In genomic region chr17:79819085-79819484, GRCh38 we compare ENCODE assay signal across 16 cellular contexts. TPM values are rescaled to one million over a fixed set of nuclear protein-coding genes. Genes with fewer than 3 reads are reported as not detected.
DNase-seq lines count a peak whose midpoint lies in the region; ATAC-seq and TF ChIP-seq lines count a peak whose summit lies in the region.
"Had no signal": no experiment of that assay in that cellular context is flagged by ENCODE, and none has a peak within 500 bp of the region (broad histone marks: within the 10 kb centered on the region; RNA-seq: fewer than 3 reads in every experiment).

No MANE protein-coding gene starts in this region.

- no peaks in the 10 kb centered on the region for H3K9me3 ChIP-seq in left ventricle myocardium inferior (replicated peaks)
- H3K9me3 ChIP-seq in BLaER1 = no peaks in the 10 kb centered on the region
- no peaks in the 10 kb centered on the region for H3K9me3 ChIP-seq in right cardiac atrium (ENCODE audit: control insufficient read depth, low read length)
- no peaks in the 10 kb centered on the region for H3K9me3 ChIP-seq in CD8-positive, alpha-beta T cell (ENCODE audit: low read length)

- H3K4me1 Mint-ChIP-seq in CD8-positive, alpha-beta T cell (ENCODE audit: low read depth) = peaks cover 8% of the 10 kb centered on the region

- H3K27me3 Mint-ChIP-seq in CD8-positive, alpha-beta T cell (ENCODE audit: low read depth) = peaks cover 25% of the 10 kb centered on the region

- DNase-seq in left ventricle myocardium inferior (no peak), Right ventricle myocardium inferior (ENCODE audit: missing footprints) (no peak), OCI-M1 (lab: John Stamatoyannopoulos, UW) (peak; percentile 58), right cardiac atrium (peak in 1 of 3 donors; percentile 37)
- DNase-seq in CD8-positive, alpha-beta T cell = no peak
- DNase-seq: AML-193; CD8-positive, alpha-beta memory T cell; COR-L47; DMS 273 treated with DMSO at 0.1 percent for 48 hours; DMS53; DND-41; EL; H9 had no signal

- no peaks in the 10 kb centered on the region for H3K9me3 Mint-ChIP-seq in CD8-positive, alpha-beta T cell
- H3K9me3 Mint-ChIP-seq: CD8-positive, alpha-beta memory T cell had no signal

- no peak for ATAC-seq in Right ventricle myocardium inferior
- no peak for ATAC-seq in right cardiac atrium
- ATAC-seq in CD8-positive, alpha-beta T cell = no peak
- no peak for ATAC-seq in HG02678 (IDR thresholded peaks at IDR 0.05; ENCODE audit: unreplicated experiment)
- ATAC-seq: GM12878 had no signal

- peak overlapping the region; percentile 76 for H3K27ac ChIP-seq in left ventricle myocardium inferior (replicated peaks)
- no peak overlapping the region for H3K27ac ChIP-seq in BLaER1
- peak overlapping the region; percentile 54 for H3K27ac ChIP-seq in right cardiac atrium (ENCODE audit: low read length)
- no peak overlapping the region for H3K27ac ChIP-seq in CD8-positive, alpha-beta T cell (ENCODE audit: low read depth, low read length)

- H3K27me3 ChIP-seq in left ventricle myocardium inferior (ENCODE audit: low read depth) = peaks cover 48% of the 10 kb centered on the region
- peaks cover 72% of the 10 kb centered on the region for H3K27me3 ChIP-seq in BLaER1
- no peaks in the 10 kb centered on the region for H3K27me3 ChIP-seq in right cardiac atrium (ENCODE audit: control insufficient read depth, insufficient read depth)
- peaks cover 20% of the 10 kb centered on the region for H3K27me3 ChIP-seq in CD8-positive, alpha-beta T cell (ENCODE audit: insufficient read depth, low read length)

- no peak overlapping the region for H3K27ac Mint-ChIP-seq in CD8-positive, alpha-beta T cell
- H3K27ac Mint-ChIP-seq: H9 had no signal

- no peak overlapping the region for H3K4me3 Mint-ChIP-seq in CD8-positive, alpha-beta T cell
- H3K4me3 Mint-ChIP-seq: CD8-positive, alpha-beta memory T cell; H9 had no signal

- H3K4me1 ChIP-seq in left ventricle myocardium inferior (peaks cover 49% of the 10 kb centered on the region), BLaER1 (peaks cover 19% of the 10 kb centered on the region), right cardiac atrium (ENCODE audit: control insufficient read depth, insufficient read depth, low read length) (peaks cover 8% of the 10 kb centered on the region)
- peaks cover 15% of the 10 kb centered on the region for H3K4me1 ChIP-seq in CD8-positive, alpha-beta T cell (ENCODE audit: insufficient read depth, low read length)

- H3K4me3 ChIP-seq in left ventricle myocardium inferior (no peak overlapping the region), BLaER1 (no peak overlapping the region), right cardiac atrium (ENCODE audit: low read length) (no peak overlapping the region)
- H3K4me3 ChIP-seq in CD8-positive, alpha-beta T cell (ENCODE audit: low read depth, low read length) = no peak overlapping the region
- H3K4me3 ChIP-seq: GM12878 had no signal

- H3K36me3 Mint-ChIP-seq in CD8-positive, alpha-beta T cell = no peaks in the 10 kb centered on the region
- H3K36me3 Mint-ChIP-seq: CD8-positive, alpha-beta memory T cell had no signal

- POLR2A ChIA-PET in CD8-positive, alpha-beta T cell (lab: Charles Lee) = interaction anchor here (1.5 kb wide), 1 partner anchor 9 kb away, joined by 4 read pairs; no protein-coding TSS in a partner anchor

- no peak for TF ChIP-seq CTCF in left ventricle myocardium inferior (IDR thresholded peaks at IDR 0.05; ENCODE audit: borderline replicate concordance)
- TF ChIP-seq CTCF in CD8-positive, alpha-beta T cell (IDR thresholded peaks at IDR 0.05) = no peak

- 58% methylated on average over 5 of the region's 5 CpGs for WGBS in right cardiac atrium

- H3K36me3 ChIP-seq in left ventricle myocardium inferior (no peaks in the 10 kb centered on the region), BLaER1 (no peaks in the 10 kb centered on the region)
- H3K36me3 ChIP-seq in CD8-positive, alpha-beta T cell (ENCODE audit: insufficient read depth, low read length) = no peaks in the 10 kb centered on the region

- H3K9ac ChIP-seq in BLaER1 = no peak overlapping the region

- intact Hi-C loops in left ventricle myocardium inferior (cut with micrococcal nuclease) (no loop called here), Right ventricle myocardium inferior (cut with DNase I) (no loop called here), right cardiac atrium (cut with DNase I) (no loop called here)
- intact Hi-C loops in CD8-positive, alpha-beta T cell (cut with DNase I, micrococcal nuclease) = no loop called here

- H3K4me2 ChIP-seq in BLaER1 = peak overlapping the region; percentile 33; the same call in 1 of the 2 replicates

- peaks cover 24% of the 10 kb centered on the region for H4K20me1 ChIP-seq in BLaER1

- CTCF ChIA-PET in CD8-positive, alpha-beta T cell (lab: Charles Lee) = interaction anchor here (1.0 to 1.7 kb wide), 3 partner anchors 18 to 77 kb away, joined by 3 to 6 read pairs (median 5); no protein-coding TSS in a partner anchor

RNA-seq across cellular contexts. Expression of gene CBX4, which starts 20.2 kb away (rescaled TPM):
- total RNA-seq in left ventricle myocardium inferior = 28.7 TPM
- 23.7 TPM for total RNA-seq in Right ventricle myocardium inferior
- 10 to 100 TPM; 26.9 to 32.6 (median 30.3) TPM for total RNA-seq in right cardiac atrium
- polyA plus RNA-seq in right cardiac atrium = 19.8 TPM
- total RNA-seq in CD8-positive, alpha-beta T cell = 100 to 1,000 TPM; 263 to 268 TPM

RNA-seq across cellular contexts. Expression of gene CBX8, which starts 22.2 kb away (rescaled TPM):
- total RNA-seq in left ventricle myocardium inferior = 7.5 TPM
- 5.3 TPM for total RNA-seq in Right ventricle myocardium inferior
- 1 to 10 TPM; 2.4 to 7.3 (median 5.5) TPM for total RNA-seq in right cardiac atrium
- polyA plus RNA-seq in right cardiac atrium = 3.8 TPM
- 1 to 10 TPM; 3.7 to 4.0 TPM for total RNA-seq in CD8-positive, alpha-beta T cell

RNA-seq across cellular contexts. Expression of gene CBX2, which starts 41.1 kb away (rescaled TPM):
- 2.6 TPM for total RNA-seq in left ventricle myocardium inferior
- 4.2 TPM for total RNA-seq in Right ventricle myocardium inferior
- 1 to 10 TPM; 1.5 to 3.5 (median 2.4) TPM for total RNA-seq in right cardiac atrium
- polyA plus RNA-seq in right cardiac atrium = 2.4 TPM
- under 1 TPM; 0.14 to 0.56 TPM for total RNA-seq in CD8-positive, alpha-beta T cell

Comparison
In these comparisons a context has a peak if more than half of its experiments do, and no peak if none do; other contexts are left out.
1. H3K27ac ChIP-seq: peak in left ventricle myocardium inferior (single experiment) and right cardiac atrium (single experiment); none in BLaER1 (single experiment) and CD8-positive, alpha-beta T cell (single experiment).